ENCODE assay signal across 21 cellular contexts in genomic region chr7:88092676-88092999, GRCh38.
DNase-seq lines count a peak whose midpoint lies in the region; ATAC-seq and TF ChIP-seq lines count a peak whose summit lies in the region.
"Had no signal": no experiment of that assay in that cellular context is flagged by ENCODE, and none has a peak within 500 bp of the region (broad histone marks: within the 10 kb centered on the region; RNA-seq: fewer than 3 reads in every experiment).

No MANE protein-coding gene starts in this region.

- TF ChIP-seq CTCF in glutamatergic neuron (IDR thresholded peaks at IDR 0.05; ENCODE audit: partially characterized antibody, unreplicated experiment) = no peak

- peaks cover 55% of the 10 kb centered on the region for H3K4me1 Mint-ChIP-seq in glutamatergic neuron (ENCODE audit: low read depth, unreplicated experiment)

- H3K4me3 Mint-ChIP-seq in glutamatergic neuron (ENCODE audit: unreplicated experiment) = peak overlapping the region; percentile 63
- H3K4me3 Mint-ChIP-seq: activated CD8-positive, alpha-beta T cell treated with anti-CD3 and anti-CD28 coated beads for 36 hours; activated T-cell treated with anti-CD3 and anti-CD28 coated beads, Interleukin-2, amount 50 U/mL, for 24 hours; H9; WTC11 had no signal

- peak overlapping the region; percentile 91 for H3K27ac Mint-ChIP-seq in glutamatergic neuron (ENCODE audit: unreplicated experiment)
- H3K27ac Mint-ChIP-seq: activated CD8-positive, alpha-beta T cell treated with anti-CD3 and anti-CD28 coated beads for 36 hours; activated T-cell treated with anti-CD3 and anti-CD28 coated beads, Interleukin-2, amount 50 U/mL, for 24 hours; H9; WTC11 had no signal

- peaks cover 6% of the 10 kb centered on the region for H3K27me3 Mint-ChIP-seq in glutamatergic neuron (ENCODE audit: unreplicated experiment)
- H3K27me3 Mint-ChIP-seq: activated CD8-positive, alpha-beta T cell treated with anti-CD3 and anti-CD28 coated beads for 36 hours; activated T-cell treated with anti-CD3 and anti-CD28 coated beads, Interleukin-2, amount 50 U/mL, for 24 hours had no signal

- peaks cover 10% of the 10 kb centered on the region for H3K9me3 Mint-ChIP-seq in glutamatergic neuron (ENCODE audit: unreplicated experiment)
- H3K9me3 Mint-ChIP-seq: activated CD8-positive, alpha-beta T cell treated with anti-CD3 and anti-CD28 coated beads for 36 hours; activated T-cell treated with anti-CD3 and anti-CD28 coated beads, Interleukin-2, amount 50 U/mL, for 24 hours; H9; WTC11 had no signal

- ATAC-seq in HG02642 (IDR thresholded peaks at IDR 0.05; ENCODE audit: poor library complexity, unreplicated experiment) (no peak), HG02852 (IDR thresholded peaks at IDR 0.05; ENCODE audit: unreplicated experiment) (no peak)
- ATAC-seq: activated CD8-positive, alpha-beta T cell treated with anti-CD3 and anti-CD28 coated beads for 36 hours; right cardiac atrium; WTC11 had no signal

- DNase-seq in NCI-H2196 (lab: John Stamatoyannopoulos, UW; ENCODE audit: unreplicated experiment) = peak; percentile 8
- DNase-seq in NCI-H2196 treated with DMSO at 0.1 percent for 48 hours (lab: John Stamatoyannopoulos, UW; ENCODE audit: unreplicated experiment) = no peak
- DNase-seq in NCI-H1694 (lab: John Stamatoyannopoulos, UW) = peak; percentile 91
- DNase-seq in NCI-H446 treated with DMSO at 0.1 percent for 48 hours (lab: John Stamatoyannopoulos, UW) = peak; percentile 91
- no peak for DNase-seq in glutamatergic neuron
- DNase-seq in GOT3 (lab: John Stamatoyannopoulos, UW) = no peak
- DNase-seq: activated CD8-positive, alpha-beta T cell treated with anti-CD3 and anti-CD28 coated beads for 36 hours; activated naive CD4-positive, alpha-beta T cell treated with anti-CD3 and anti-CD28 coated beads, Interleukin-2, amount 50 U/mL, for 16 hours; activated T-cell treated with anti-CD3 and anti-CD28 coated beads, Interleukin-2, amount 50 U/mL, for 24 hours; H9; hypothalamus; NCI-H1436; occipital lobe; right cardiac atrium; SHP77; stimulated activated naive CD4-positive, alpha-beta T cell treated with Interleukin-2 at 50 U/mL for 16 hours; T-helper 2 cell; tibial artery had no signal

- peaks cover 5% of the 10 kb centered on the region for H3K36me3 Mint-ChIP-seq in glutamatergic neuron (ENCODE audit: unreplicated experiment)
- H3K36me3 Mint-ChIP-seq: WTC11 had no signal

Comparison
In these comparisons a context has a peak if more than half of its experiments do, and no peak if none do; other contexts are left out.
1. DNase-seq: peak in NCI-H2196 (single experiment), NCI-H1694 (single experiment) and NCI-H446 treated with DMSO at 0.1 percent for 48 hours (single experiment); none in NCI-H2196 treated with DMSO at 0.1 percent for 48 hours (single experiment), glutamatergic neuron (single experiment) and GOT3 (single experiment).